10 cellular contexts compared by ENCODE assay signal in the genomic region with DNA sequence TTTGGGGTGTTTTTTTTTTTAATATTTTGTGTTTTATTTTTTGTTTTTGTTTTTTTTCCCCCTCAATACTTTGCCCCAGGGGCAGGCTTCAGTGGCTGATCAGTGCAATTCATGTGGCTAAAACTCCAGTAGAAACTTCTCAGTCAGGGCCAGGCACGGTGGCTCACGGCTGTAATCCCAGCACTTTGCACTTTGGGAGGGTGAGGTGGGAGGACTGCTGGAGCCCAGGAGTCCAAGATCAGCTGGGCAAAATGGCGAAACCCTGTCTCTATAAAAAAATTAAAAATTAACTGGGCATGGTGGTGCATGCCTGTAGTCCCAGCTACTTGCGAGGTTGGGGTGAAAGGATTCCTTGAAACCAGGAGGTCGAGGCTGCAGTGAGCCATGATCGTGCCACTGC.
"Had no signal": no experiment of that assay in that cellular context is flagged by ENCODE, and none has a peak within 500 bp of the region (broad histone marks: within the 10 kb centered on the region; RNA-seq: fewer than 3 reads in every experiment).

No MANE protein-coding gene starts in this region.

- H3K27ac Mint-ChIP-seq: HFFc6 had no signal

- ATAC-seq: HCT116 had no signal

- H3K4me3 ChIP-seq: GM23248, HAP-1 had no signal

- H3K9ac ChIP-seq: GM23248 had no signal

- DNase-seq: GM23248, GOT3, H7, H9, HCEC 1CT, HFFc6 had no signal

- H3K4me3 Mint-ChIP-seq: H9, HFFc6 had no signal

- H2AFZ ChIP-seq: GM23248 had no signal

- H3K9me3 Mint-ChIP-seq: HFFc6 had no signal

- H3K36me3 ChIP-seq: HAP-1 had no signal

- H3K27ac ChIP-seq: GM23248 had no signal

- FAIRE-seq: H1, H54 had no signal

- H3K4me1 ChIP-seq: HAP-1 had no signal
